8 cellular contexts compared by ENCODE assay signal in the genomic region with DNA sequence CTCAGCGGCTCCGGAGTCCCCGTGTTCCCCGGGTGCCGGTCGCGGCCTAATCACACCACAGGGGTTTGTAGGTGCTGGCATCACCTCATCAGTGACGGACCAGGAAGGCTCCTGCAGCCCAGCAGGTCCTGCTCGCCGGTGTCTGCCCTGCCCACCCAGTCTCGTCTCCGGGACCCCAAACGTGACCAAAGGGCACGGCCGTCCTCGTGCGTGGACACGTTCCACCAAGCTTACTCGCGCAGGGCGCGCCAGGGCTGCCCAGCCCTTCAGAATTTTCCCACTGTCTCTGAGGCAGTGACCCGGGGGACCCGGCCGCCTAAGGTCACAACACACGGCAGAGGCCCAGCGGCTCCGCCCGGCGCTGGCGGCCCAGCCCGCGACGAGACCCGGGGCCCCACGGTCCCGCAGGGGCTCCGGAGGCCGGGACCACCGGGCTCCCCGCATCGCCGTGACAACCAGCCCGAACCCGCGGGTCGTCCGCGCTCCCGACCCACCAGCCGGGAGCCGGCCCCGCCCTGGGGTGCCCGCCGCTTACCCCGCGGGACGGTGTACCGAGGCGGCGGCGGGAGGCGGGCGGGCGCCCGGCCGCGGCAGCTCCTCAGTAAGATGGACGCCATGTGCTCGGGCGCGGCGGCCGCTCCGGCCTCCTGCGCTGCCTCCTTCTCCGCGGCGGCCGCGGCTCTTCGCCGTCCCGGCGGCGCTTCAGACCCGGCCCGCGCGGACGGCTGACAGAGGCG. TPM values are rescaled to one million over a fixed set of nuclear protein-coding genes. Genes with fewer than 3 reads are reported as not detected.
DNase-seq lines count a peak whose midpoint lies in the region; ATAC-seq, FAIRE-seq and TF ChIP-seq lines count a peak whose summit lies in the region.

No MANE protein-coding gene starts in this region.

- H3K4me2 ChIP-seq in keratinocyte (ENCODE audit: control insufficient read depth, extremely low read depth, insufficient read depth, low read depth, low read length): peak overlapping the region; percentile 96

- in situ Hi-C loops in astrocyte of the cerebellum (cut with HindIII; ENCODE audit: low sequenced_read_pairs): loop anchor here (5.0 kb wide), 1 partner anchor 43 kb away; no protein-coding TSS in a partner anchor

- peaks cover 44% of the 10 kb centered on the region for H3K4me1 Mint-ChIP-seq in stimulated activated memory B cell treated with anti-CD40 and anti-IgM and Interleukin-4, amounts not matched to agents 10 μg/mL and 1 μg/mL and 100 μg/mL, for 72 hours

- peak overlapping the region; percentile 76 for H3K27ac ChIP-seq in keratinocyte (ENCODE audit: control insufficient read depth, insufficient read depth, low read length)

- H4K20me1 ChIP-seq in keratinocyte (ENCODE audit: control insufficient read depth, extremely low read depth, insufficient read depth, low read length): peaks cover 6% of the 10 kb centered on the region

- no peaks in the 10 kb centered on the region for H3K9me3 Mint-ChIP-seq in stimulated activated memory B cell treated with anti-CD40 and anti-IgM and Interleukin-4, amounts not matched to agents 10 μg/mL and 1 μg/mL and 100 μg/mL, for 72 hours

- H3K9me3 ChIP-seq in MG63: no peaks in the 10 kb centered on the region
- H3K9me3 ChIP-seq in keratinocyte (ENCODE audit: control insufficient read depth, low read depth, low read length): no peaks in the 10 kb centered on the region

- peaks cover 70% of the 10 kb centered on the region for H3K79me2 ChIP-seq in keratinocyte (ENCODE audit: control insufficient read depth, insufficient read depth, low read length)

- TF ChIP-seq CTCF in GM06990 (IDR thresholded peaks at IDR 0.05; ENCODE audit: insufficient read depth, low read length, poor library complexity, severe bottlenecking): no peak
- no peak for TF ChIP-seq CTCF in astrocyte of the cerebellum (IDR thresholded peaks at IDR 0.05; ENCODE audit: low read depth, low read length, missing control alignments)
- no peak for TF ChIP-seq CTCF in keratinocyte (optimal IDR thresholded peaks at IDR 0.05 in 1 of 3, IDR thresholded peaks at IDR 0.05 in 1 of 3, conservative IDR thresholded peaks at IDR 0.05 in 1 of 3; ENCODE audit: extremely low read depth in 1 of 3, insufficient read depth in 2 of 3, low read length in 3 of 3)

- DNase-seq in GM06990 (ENCODE audit: extremely low read depth, insufficient read length) (peak; percentile 56), MG63 (peak; percentile 27), astrocyte of the cerebellum (ENCODE audit: low read depth) (no peak), keratinocyte (ENCODE audit: low read depth, low spot score) (no peak), SIG-M5 (lab: John Stamatoyannopoulos, UW) (no peak)

- ATAC-seq in GM21723 (IDR thresholded peaks at IDR 0.05; ENCODE audit: unreplicated experiment) (peak; percentile 10), HG02973 (IDR thresholded peaks at IDR 0.05; ENCODE audit: unreplicated experiment) (no peak)
- ATAC-seq in stimulated activated memory B cell treated with anti-CD40 and anti-IgM and Interleukin-4, amounts not matched to agents 10 μg/mL and 1 μg/mL and 100 μg/mL, for 72 hours: peak; percentile 59

- peak overlapping the region; percentile 74 for H3K27ac Mint-ChIP-seq in stimulated activated memory B cell treated with anti-CD40 and anti-IgM and Interleukin-4, amounts not matched to agents 10 μg/mL and 1 μg/mL and 100 μg/mL, for 72 hours

- H3K9ac ChIP-seq in keratinocyte (ENCODE audit: control insufficient read depth, extremely low read depth, insufficient read depth, low read length): peak overlapping the region; percentile 94

- no peaks in the 10 kb centered on the region for H3K27me3 Mint-ChIP-seq in stimulated activated memory B cell treated with anti-CD40 and anti-IgM and Interleukin-4, amounts not matched to agents 10 μg/mL and 1 μg/mL and 100 μg/mL, for 72 hours

- peaks cover 30% of the 10 kb centered on the region for H3K4me1 ChIP-seq in keratinocyte (ENCODE audit: control insufficient read depth, extremely low read depth, insufficient read depth, low read length)

- H3K36me3 Mint-ChIP-seq in stimulated activated memory B cell treated with anti-CD40 and anti-IgM and Interleukin-4, amounts not matched to agents 10 μg/mL and 1 μg/mL and 100 μg/mL, for 72 hours: no peaks in the 10 kb centered on the region

- H3K36me3 ChIP-seq in GM06990 (ENCODE audit: control insufficient read depth, insufficient read depth, low read length): peaks cover 3% of the 10 kb centered on the region
- H3K36me3 ChIP-seq in MG63: peaks cover 3% of the 10 kb centered on the region
- peaks cover 0 to 7% of the 10 kb centered on the region in 2 experiments for H3K36me3 ChIP-seq in keratinocyte (ENCODE audit: control insufficient read depth in 2 of 2, extremely low read depth in 1 of 2, insufficient read depth in 2 of 2, low read length in 2 of 2)

- H3K9me1 ChIP-seq in keratinocyte (ENCODE audit: control insufficient read depth, extremely low read depth, insufficient read depth, low read length): peaks cover 11% of the 10 kb centered on the region

- peak overlapping the region; percentile 68 for H2AFZ ChIP-seq in keratinocyte (ENCODE audit: control insufficient read depth, low read length)

- no peak for FAIRE-seq in keratinocyte (lab: Jason Lieb, UNC)

- H3K27me3 ChIP-seq in GM06990 (replicated peaks; ENCODE audit: control insufficient read depth, insufficient read depth, low read length): no peaks in the 10 kb centered on the region
- no peaks in the 10 kb centered on the region for H3K27me3 ChIP-seq in MG63
- no peaks in the 10 kb centered on the region for H3K27me3 ChIP-seq in keratinocyte (ENCODE audit: control insufficient read depth, extremely low read depth, insufficient read depth, low read length)

- dilution Hi-C loops in keratinocyte (cut with MboI; ENCODE audit: extremely low pct_ligation_motif_present, low sequenced_read_pairs): no loop called here

- H3K4me3 Mint-ChIP-seq in stimulated activated memory B cell treated with anti-CD40 and anti-IgM and Interleukin-4, amounts not matched to agents 10 μg/mL and 1 μg/mL and 100 μg/mL, for 72 hours: peak overlapping the region; percentile 86

- H3K4me3 ChIP-seq in GM06990 (replicated peaks; ENCODE audit: low read depth, low read length) (peak overlapping the region; percentile 95), MG63 (peak overlapping the region; percentile 82), astrocyte of the cerebellum (ENCODE audit: low read depth, low read length) (peak overlapping the region; percentile 82), keratinocyte (ENCODE audit: control insufficient read depth in 2 of 3, extremely low read depth in 1 of 3, insufficient read depth in 2 of 3, low read depth in 1 of 3, low read length in 3 of 3) (peak overlapping the region; percentile 82 to 98 (median 91))

RNA-seq across cellular contexts. Expression of a gene that starts 0.5 kb away (rescaled TPM):
- 31.7 and 49.4 TPM in 2 replicates for total RNA-seq in MG63 (2014; rRNA removed; shearing (Covaris generic); ENCODE audit: low replicate concordance)
- polyA plus RNA-seq in keratinocyte: 23.4 to 37.7 TPM (median 25.6 TPM) in 3 replicates
- 25.1 TPM for polyA plus RNA-seq in keratinocyte (2011; ENCODE audit: low read depth)
- 17.1 and 24.3 TPM in 2 replicates for polyA plus RNA-seq in keratinocyte (2011; cell fraction: cytosol; rRNA removed)
- polyA plus RNA-seq in keratinocyte (2011; cell fraction: nucleus; rRNA removed): 88.6 TPM in 2 replicates
- polyA plus RNA-seq in keratinocyte (2012; ENCODE audit: low replicate concordance): 27.2 and 50.9 TPM in 2 replicates
- polyA minus RNA-seq in keratinocyte: 50.8 to 82.7 TPM (median 68.3 TPM) in 3 replicates
- 134 TPM for polyA minus RNA-seq in keratinocyte (2011; cell fraction: cytosol; rRNA and poly(A)+ RNA removed)
- 103 and 113 TPM in 2 replicates for polyA minus RNA-seq in keratinocyte (2011; cell fraction: nucleus; rRNA and poly(A)+ RNA removed)

RNA-seq across cellular contexts. Expression of a gene that starts 15.7 kb away (rescaled TPM):
- 34.1 and 39.9 TPM in 2 replicates for total RNA-seq in MG63 (2014; rRNA removed; shearing (Covaris generic); ENCODE audit: low replicate concordance)
- polyA plus RNA-seq in keratinocyte: 4.2 to 25.9 TPM (median 22.6 TPM) in 3 replicates
- 7.7 TPM for polyA plus RNA-seq in keratinocyte (2011; ENCODE audit: low read depth)
- 8.3 and 11.0 TPM in 2 replicates for polyA plus RNA-seq in keratinocyte (2011; cell fraction: cytosol; rRNA removed)
- 17.0 and 17.9 TPM in 2 replicates for polyA plus RNA-seq in keratinocyte (2011; cell fraction: nucleus; rRNA removed)
- 6.0 and 27.5 TPM in 2 replicates for polyA plus RNA-seq in keratinocyte (2012; ENCODE audit: low replicate concordance)
- 14.8 to 64.9 TPM (median 37.3 TPM) in 3 replicates for polyA minus RNA-seq in keratinocyte
- polyA minus RNA-seq in keratinocyte (2011; cell fraction: cytosol; rRNA and poly(A)+ RNA removed): 13.6 TPM
- polyA minus RNA-seq in keratinocyte (2011; cell fraction: nucleus; rRNA and poly(A)+ RNA removed): 10.3 and 16.2 TPM in 2 replicates

Comparison
In these comparisons a context has a peak if more than half of its experiments do, and no peak if none do; other contexts are left out.
1. DNase-seq: peak in GM06990 (single experiment) and MG63 (single experiment); none in astrocyte of the cerebellum (single experiment), keratinocyte (single experiment) and SIG-M5 (single experiment).
2. Peak in every context shown above with its lines, with median percentiles within 50 percentile points of each other: H3K4me3 ChIP-seq.